13 cellular contexts compared by ENCODE assay signal in genomic region chr17:10099051-10099571, GRCh38.
A peak's percentile ranks its signal among the peaks of the same experiment; 100 is the strongest.
DNase-seq lines count a peak whose midpoint lies in the region; ATAC-seq and TF ChIP-seq lines count a peak whose summit lies in the region.
"Had no signal": no experiment of that assay in that cellular context is flagged by ENCODE, and none has a peak within 500 bp of the region (broad histone marks: within the 10 kb centered on the region; RNA-seq: fewer than 3 reads in every experiment).

No MANE protein-coding gene starts in this region.

- no peak overlapping the region for H3K4me3 Mint-ChIP-seq in T-helper 17 cell
- H3K4me3 Mint-ChIP-seq: memory B cell had no signal

- intact Hi-C loops in left lung (cut with DNase I): no loop called here
- intact Hi-C loops in upper lobe of right lung (cut with DNase I): no loop called here

- no peak for TF ChIP-seq CTCF in HFF-Myc (IDR thresholded peaks at IDR 0.05; ENCODE audit: low read depth, low read length, missing control alignments)
- no peak for TF ChIP-seq CTCF in coronary artery (IDR thresholded peaks at IDR 0.05)
- TF ChIP-seq CTCF in left lung (IDR thresholded peaks at IDR 0.05): no peak
- no peak for TF ChIP-seq CTCF in upper lobe of right lung (IDR thresholded peaks at IDR 0.05)

- H3K4me1 ChIP-seq in left lung (peaks cover 0 to 13% of the 10 kb centered on the region in 2 donors), upper lobe of right lung (peaks cover 8% of the 10 kb centered on the region)

- H3K36me3 ChIP-seq in left lung: no peaks in the 10 kb centered on the region
- H3K36me3 ChIP-seq in upper lobe of right lung: no peaks in the 10 kb centered on the region

- no peaks in the 10 kb centered on the region for H3K9me3 ChIP-seq in left lung
- no peaks in the 10 kb centered on the region for H3K9me3 ChIP-seq in upper lobe of right lung
- H3K9me3 ChIP-seq in T-helper 17 cell (ENCODE audit: control insufficient read depth, low read length, poor library complexity, severe bottlenecking): no peaks in the 10 kb centered on the region

- H3K4me1 Mint-ChIP-seq in T-helper 17 cell: no peaks in the 10 kb centered on the region
- H3K4me1 Mint-ChIP-seq: memory B cell had no signal

- H3K4me3 ChIP-seq in HFF-Myc (replicated peaks; ENCODE audit: low read depth, low read length) (peak overlapping the region; percentile 12; the same call in 1 of the 2 replicates), coronary artery (no peak overlapping the region), left lung (no peak overlapping the region), upper lobe of right lung (no peak overlapping the region)

- ATAC-seq in left lung: peak; percentile 52
- peak; percentile 50 for ATAC-seq in upper lobe of right lung
- ATAC-seq in T-helper 17 cell: no peak
- ATAC-seq in HG02623 (IDR thresholded peaks at IDR 0.05; ENCODE audit: unreplicated experiment): no peak

- H3K27me3 Mint-ChIP-seq in T-helper 17 cell: no peaks in the 10 kb centered on the region

- H3K27me3 ChIP-seq in left lung (no peaks in the 10 kb centered on the region), upper lobe of right lung (no peaks in the 10 kb centered on the region)

- H3K27ac Mint-ChIP-seq in T-helper 17 cell: no peak overlapping the region
- H3K27ac Mint-ChIP-seq: memory B cell had no signal

- DNase-seq in HFF-Myc (ENCODE audit: extremely low read depth, low read depth): peak; percentile 77
- DNase-seq in coronary artery (ENCODE audit: low spot score): peak; percentile 72
- DNase-seq in left lung: no peak
- DNase-seq in upper lobe of right lung: no peak
- DNase-seq in T-helper 17 cell: no peak
- DNase-seq in stimulated activated naive CD4-positive, alpha-beta T cell treated with Interleukin-2 at 50 U/mL for 16 hours (lab: John Stamatoyannopoulos, UW): no peak
- DNase-seq: activated CD4-positive, alpha-beta T cell treated with anti-CD3 and anti-CD28 coated beads for 48 hours; activated effector memory CD4-positive, alpha-beta T cell treated with Interleukin-2 at 50 U/mL for 16 hours; DMS53; NCI-H1105 treated with DMSO at 0.1 percent for 48 hours; NCI-H774 had no signal

- no peaks in the 10 kb centered on the region for H3K36me3 Mint-ChIP-seq in T-helper 17 cell (ENCODE audit: low read depth)
- H3K36me3 Mint-ChIP-seq: memory B cell had no signal

- peak overlapping the region in 1 of 2 donors; percentile 62 for H3K27ac ChIP-seq in coronary artery
- peak overlapping the region in 1 of 2 donors; percentile 22 for H3K27ac ChIP-seq in left lung
- H3K27ac ChIP-seq in upper lobe of right lung: no peak overlapping the region

Comparison
In these comparisons a context has a peak if more than half of its experiments do, and no peak if none do; other contexts are left out.
1. DNase-seq: peak in HFF-Myc (single experiment) and coronary artery (single experiment); none in left lung (0 of 2), upper lobe of right lung (single experiment), T-helper 17 cell (0 of 3) and stimulated activated naive CD4-positive, alpha-beta T cell treated with Interleukin-2 at 50 U/mL for 16 hours (single experiment).
2. ATAC-seq: peak in left lung (single experiment) and upper lobe of right lung (single experiment); none in T-helper 17 cell (single experiment) and HG02623 (single experiment).